Comparison of ENCODE assay signal across 14 cellular contexts in the genomic region with DNA sequence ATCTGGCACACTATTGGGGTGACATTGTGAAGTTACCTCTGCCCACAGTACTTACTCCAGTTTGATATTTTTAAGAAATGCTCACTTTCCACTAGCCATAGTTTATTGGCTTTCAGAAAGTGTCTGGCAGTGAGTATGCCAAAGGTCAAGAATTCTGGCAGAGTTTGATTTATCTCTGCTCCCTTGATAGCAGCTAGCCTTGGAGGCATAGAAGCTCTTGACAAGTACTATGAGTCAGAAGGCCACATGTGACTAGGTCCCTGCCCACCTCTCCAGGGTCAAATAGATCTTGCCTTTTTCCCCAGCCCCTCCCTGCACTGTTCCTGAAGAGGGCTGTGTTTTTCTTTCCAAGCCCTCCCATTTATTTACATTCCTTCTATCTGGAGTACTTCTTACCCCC.
DNase-seq lines count a peak whose midpoint lies in the region; ATAC-seq, FAIRE-seq and TF ChIP-seq lines count a peak whose summit lies in the region.
"Had no signal": no experiment of that assay in that cellular context is flagged by ENCODE, and none has a peak within 500 bp of the region (broad histone marks: within the 10 kb centered on the region; RNA-seq: fewer than 3 reads in every experiment).

No MANE protein-coding gene starts in this region.

- H3K27me3 ChIP-seq in liver (ENCODE audit: control insufficient read depth in 4 of 4, insufficient read depth in 4 of 4, low read length in 3 of 4) (no peaks in the 10 kb centered on the region), HepG2 (ENCODE audit: control insufficient read depth in 1 of 2, insufficient read depth in 2 of 2, low read length in 2 of 2) (no peaks in the 10 kb centered on the region), adrenal gland (no peaks in the 10 kb centered on the region), aorta (ENCODE audit: control insufficient read depth in 1 of 2, insufficient read depth in 2 of 2, low read length in 1 of 2) (peaks cover 0 to 4% of the 10 kb centered on the region in 2 donors)
- H3K27me3 ChIP-seq: BLaER1, gastroesophageal sphincter had no signal

- H3K9me3 ChIP-seq in liver (ENCODE audit: control insufficient read depth in 4 of 4, low read length in 3 of 4) (no peaks in the 10 kb centered on the region), HepG2 (ENCODE audit: low read length) (no peaks in the 10 kb centered on the region), adrenal gland (replicated peaks in 1 of 3) (no peaks in the 10 kb centered on the region), aorta (ENCODE audit: control insufficient read depth, low read length) (no peaks in the 10 kb centered on the region)
- H3K9me3 ChIP-seq: BLaER1, gastroesophageal sphincter had no signal

- H2AFZ ChIP-seq in HepG2 (ENCODE audit: low read length) = no peak overlapping the region

- no peak overlapping the region for H3K27ac ChIP-seq in liver (ENCODE audit: low read depth in 1 of 2, low read length in 2 of 2)
- H3K27ac ChIP-seq in HepG2 (ENCODE audit: extremely low read length, insufficient read depth, low read length) = no peak overlapping the region
- peak overlapping the region in 1 of 5 donors; percentile 30 for H3K27ac ChIP-seq in adrenal gland
- H3K27ac ChIP-seq in aorta (ENCODE audit: low read depth in 1 of 2, low read length in 2 of 2) = no peak overlapping the region
- H3K27ac ChIP-seq: BLaER1, gastroesophageal sphincter had no signal

- TF ChIP-seq EP300 in HepG2 (IDR thresholded peaks at IDR 0.05; ENCODE audit: low read depth in 2 of 2, low read length in 2 of 2) (no peak), HepG2 (CRISPR knock-in tag; IDR thresholded peaks at IDR 0.05; ENCODE audit: borderline replicate concordance) (no peak)

- no peak overlapping the region for H3K4me2 ChIP-seq in HepG2 (ENCODE audit: low read depth, low read length)
- H3K4me2 ChIP-seq: BLaER1 had no signal

- H3K9me3 Mint-ChIP-seq in activated naive CD4-positive, alpha-beta T cell treated with anti-CD3 and anti-CD28 coated beads, Interleukin-2, amount 10 ng/mL, durations not matched to agents 7 days and 5 days = no peaks in the 10 kb centered on the region
- H3K9me3 Mint-ChIP-seq in activated CD4-positive, alpha-beta T cell treated with anti-CD3 and anti-CD28 coated beads, Interleukin-2, amount 10 ng/mL, durations not matched to agents 7 days and 5 days = no peaks in the 10 kb centered on the region
- H3K9me3 Mint-ChIP-seq: activated B cell treated with CpG ODN at 0.5 μM for 24 hours had no signal

- in situ Hi-C loops in HepG2 (cut with HindIII; ENCODE audit: extremely low pct_ligation_motif_present, low pct_unique_long_range_greater_than_20kb) = no loop called here

- H3K4me1 Mint-ChIP-seq in activated naive CD4-positive, alpha-beta T cell treated with anti-CD3 and anti-CD28 coated beads, Interleukin-2, amount 10 ng/mL, durations not matched to agents 7 days and 5 days = no peaks in the 10 kb centered on the region
- H3K4me1 Mint-ChIP-seq in activated CD4-positive, alpha-beta T cell treated with anti-CD3 and anti-CD28 coated beads, Interleukin-2, amount 10 ng/mL, durations not matched to agents 7 days and 5 days = peaks cover 7% of the 10 kb centered on the region

- POLR2A ChIA-PET in HepG2 (lab: Yijun Ruan, JAX) = no interaction called here
- POLR2A ChIA-PET in activated CD4-positive, alpha-beta T cell treated with anti-CD3 and anti-CD28 coated beads, Interleukin-2, amount 10 ng/mL, durations not matched to agents 7 days and 5 days (lab: Charles Lee) = no interaction called here

- TF ChIP-seq RAD21 in liver (IDR thresholded peaks at IDR 0.05) (peak in 1 of 2 donors; percentile 4), HepG2 (CRISPR knock-in tag; IDR thresholded peaks at IDR 0.05) (no peak)

- H3K4me1 ChIP-seq in liver (ENCODE audit: control insufficient read depth in 4 of 4, insufficient read depth in 4 of 4, low read length in 3 of 4) = peaks cover 0 to 5% (median 0%) of the 10 kb centered on the region in 4 donors
- no peaks in the 10 kb centered on the region for H3K4me1 ChIP-seq in HepG2 (ENCODE audit: insufficient read depth, low read length)
- peaks cover 25 to 40% of the 10 kb centered on the region in 2 donors for H3K4me1 ChIP-seq in adrenal gland (replicated peaks in 1 of 2)
- no peaks in the 10 kb centered on the region for H3K4me1 ChIP-seq in aorta (ENCODE audit: control insufficient read depth in 1 of 2, insufficient read depth in 2 of 2, low read length in 2 of 2)

- intact Hi-C loops in HepG2 (cut with micrococcal nuclease; ENCODE audit: unreplicated experiment) (loop anchor here (5.0 kb wide), 1 partner anchor 983 kb away; no protein-coding TSS in a partner anchor), adrenal gland (cut with DNase I) (no loop called here), aorta (cut with DNase I) (no loop called here)

- H3K36me3 Mint-ChIP-seq in activated naive CD4-positive, alpha-beta T cell treated with anti-CD3 and anti-CD28 coated beads, Interleukin-2, amount 10 ng/mL, durations not matched to agents 7 days and 5 days = no peaks in the 10 kb centered on the region
- H3K36me3 Mint-ChIP-seq in activated CD4-positive, alpha-beta T cell treated with anti-CD3 and anti-CD28 coated beads, Interleukin-2, amount 10 ng/mL, durations not matched to agents 7 days and 5 days (ENCODE audit: low read depth) = no peaks in the 10 kb centered on the region

- H3K4me3 Mint-ChIP-seq in activated naive CD4-positive, alpha-beta T cell treated with anti-CD3 and anti-CD28 coated beads, Interleukin-2, amount 10 ng/mL, durations not matched to agents 7 days and 5 days = no peak overlapping the region
- H3K4me3 Mint-ChIP-seq in activated CD4-positive, alpha-beta T cell treated with anti-CD3 and anti-CD28 coated beads, Interleukin-2, amount 10 ng/mL, durations not matched to agents 7 days and 5 days = no peak overlapping the region
- H3K4me3 Mint-ChIP-seq: activated B cell treated with CpG ODN at 0.5 μM for 24 hours had no signal

- H3K9ac ChIP-seq in liver (ENCODE audit: low read depth in 1 of 2, low read length in 2 of 2) (no peak overlapping the region), HepG2 (ENCODE audit: insufficient read depth, low read depth, low read length) (no peak overlapping the region)
- H3K9ac ChIP-seq: BLaER1 had no signal

- no peaks in the 10 kb centered on the region for H3K36me3 ChIP-seq in liver (ENCODE audit: control insufficient read depth in 4 of 4, insufficient read depth in 3 of 4, low read depth in 1 of 4, low read length in 3 of 4)
- H3K36me3 ChIP-seq in HepG2 (replicated peaks in 1 of 2; ENCODE audit: control insufficient read depth in 1 of 2, insufficient read depth in 2 of 2, low read length in 2 of 2) = no peaks in the 10 kb centered on the region
- H3K36me3 ChIP-seq in adrenal gland (replicated peaks in 1 of 2) = no peaks in the 10 kb centered on the region
- no peaks in the 10 kb centered on the region for H3K36me3 ChIP-seq in aorta (ENCODE audit: control insufficient read depth in 1 of 2, insufficient read depth in 2 of 2, low read length in 1 of 2)
- H3K36me3 ChIP-seq: gastroesophageal sphincter had no signal

- CTCF ChIA-PET in HepG2 (lab: Yijun Ruan, JAX; ENCODE audit: low intra/inter-chr PET ratio, low total read pairs) = no interaction called here
- CTCF ChIA-PET in activated naive CD4-positive, alpha-beta T cell treated with anti-CD3 and anti-CD28 coated beads, Interleukin-2, amount 10 ng/mL, durations not matched to agents 7 days and 5 days (lab: Charles Lee) = interaction anchor here (0.6 kb wide), 1 partner anchor 1228 kb away, joined by 3 read pairs; no protein-coding TSS in a partner anchor
- CTCF ChIA-PET in activated CD4-positive, alpha-beta T cell treated with anti-CD3 and anti-CD28 coated beads, Interleukin-2, amount 10 ng/mL, durations not matched to agents 7 days and 5 days (lab: Charles Lee) = no interaction called here

- H3K27me3 Mint-ChIP-seq in activated naive CD4-positive, alpha-beta T cell treated with anti-CD3 and anti-CD28 coated beads, Interleukin-2, amount 10 ng/mL, durations not matched to agents 7 days and 5 days = no peaks in the 10 kb centered on the region
- peaks cover 2% of the 10 kb centered on the region for H3K27me3 Mint-ChIP-seq in activated CD4-positive, alpha-beta T cell treated with anti-CD3 and anti-CD28 coated beads, Interleukin-2, amount 10 ng/mL, durations not matched to agents 7 days and 5 days
- H3K27me3 Mint-ChIP-seq: activated B cell treated with CpG ODN at 0.5 μM for 24 hours had no signal

- TF ChIP-seq POLR2A in HepG2 (IDR thresholded peaks at IDR 0.05; ENCODE audit: insufficient read depth in 1 of 2, low read depth in 2 of 2, low read length in 2 of 2) (no peak), adrenal gland (IDR thresholded peaks at IDR 0.05) (no peak)

- no peak for ATAC-seq in HepG2
- peak; percentile 30 for ATAC-seq in aorta (ENCODE audit: low FRiP score)
- ATAC-seq: gastroesophageal sphincter had no signal

- H4K20me1 ChIP-seq in HepG2 (ENCODE audit: insufficient read depth, low read length) = no peaks in the 10 kb centered on the region

- TF ChIP-seq CTCF in liver (IDR thresholded peaks at IDR 0.05; ENCODE audit: low read depth, low read length, missing input control) (no peak), HepG2 (CRISPR knock-in tag; IDR thresholded peaks at IDR 0.05) (no peak), adrenal gland (IDR thresholded peaks at IDR 0.05) (no peak)

- no peak overlapping the region for H3K27ac Mint-ChIP-seq in activated naive CD4-positive, alpha-beta T cell treated with anti-CD3 and anti-CD28 coated beads, Interleukin-2, amount 10 ng/mL, durations not matched to agents 7 days and 5 days
- no peak overlapping the region for H3K27ac Mint-ChIP-seq in activated CD4-positive, alpha-beta T cell treated with anti-CD3 and anti-CD28 coated beads, Interleukin-2, amount 10 ng/mL, durations not matched to agents 7 days and 5 days
- H3K27ac Mint-ChIP-seq: activated B cell treated with CpG ODN at 0.5 μM for 24 hours had no signal

- no peaks in the 10 kb centered on the region for H3K79me2 ChIP-seq in HepG2 (ENCODE audit: insufficient read depth, low read length)

- DNase-seq in HepG2 (ENCODE audit: low spot score) (no peak), adrenal gland (peak; percentile 54 to 83 (median 80)), kidney tubule cell (ENCODE audit: low spot score) (peak; percentile 51), aorta (no peak), HuH-7.5 (ENCODE audit: low spot score) (no peak)
- DNase-seq in activated naive CD4-positive, alpha-beta T cell treated with anti-CD3 and anti-CD28 coated beads, Interleukin-2, amount 10 ng/mL, durations not matched to agents 7 days and 5 days = no peak
- no peak for DNase-seq in activated CD4-positive, alpha-beta T cell treated with anti-CD3 and anti-CD28 coated beads, Interleukin-2, amount 10 ng/mL, durations not matched to agents 7 days and 5 days
- DNase-seq: activated B cell treated with CpG ODN at 0.5 μM for 24 hours; NCI-H1436; RPMI8226; stimulated activated CD8-positive, alpha-beta memory T cell treated with anti-CD3 and anti-CD28 coated beads, Interleukin-4, amount 100 ng/mL, for 48 hours had no signal

- H3K4me3 ChIP-seq in liver (ENCODE audit: low read depth in 1 of 3, low read length in 3 of 3) (no peak overlapping the region), HepG2 (replicated peaks in 1 of 3; ENCODE audit: insufficient read depth in 1 of 3, low read depth in 2 of 3, low read length in 3 of 3) (no peak overlapping the region), adrenal gland (no peak overlapping the region), aorta (ENCODE audit: low read length in 2 of 2) (no peak overlapping the region)
- H3K4me3 ChIP-seq: BLaER1, gastroesophageal sphincter had no signal

- BruUV-seq in HepG2 (replicated peaks; lab: Mats Ljungman, UMichigan) = no TSS peak

- FAIRE-seq in HepG2 (lab: Jason Lieb, UNC) = no peak

Comparison
In these comparisons a context has a peak if more than half of its experiments do, and no peak if none do; other contexts are left out.
1. DNase-seq: peak in adrenal gland (7 of 7) and kidney tubule cell (single experiment); none in HepG2 (single experiment), aorta (0 of 2), HuH-7.5 (single experiment), activated naive CD4-positive, alpha-beta T cell treated with anti-CD3 and anti-CD28 coated beads, Interleukin-2, amount 10 ng/mL, durations not matched to agents 7 days and 5 days (single experiment) and activated CD4-positive, alpha-beta T cell treated with anti-CD3 and anti-CD28 coated beads, Interleukin-2, amount 10 ng/mL, durations not matched to agents 7 days and 5 days (single experiment).